ENCODE assay signal across 1 cellular context in the genomic region with DNA sequence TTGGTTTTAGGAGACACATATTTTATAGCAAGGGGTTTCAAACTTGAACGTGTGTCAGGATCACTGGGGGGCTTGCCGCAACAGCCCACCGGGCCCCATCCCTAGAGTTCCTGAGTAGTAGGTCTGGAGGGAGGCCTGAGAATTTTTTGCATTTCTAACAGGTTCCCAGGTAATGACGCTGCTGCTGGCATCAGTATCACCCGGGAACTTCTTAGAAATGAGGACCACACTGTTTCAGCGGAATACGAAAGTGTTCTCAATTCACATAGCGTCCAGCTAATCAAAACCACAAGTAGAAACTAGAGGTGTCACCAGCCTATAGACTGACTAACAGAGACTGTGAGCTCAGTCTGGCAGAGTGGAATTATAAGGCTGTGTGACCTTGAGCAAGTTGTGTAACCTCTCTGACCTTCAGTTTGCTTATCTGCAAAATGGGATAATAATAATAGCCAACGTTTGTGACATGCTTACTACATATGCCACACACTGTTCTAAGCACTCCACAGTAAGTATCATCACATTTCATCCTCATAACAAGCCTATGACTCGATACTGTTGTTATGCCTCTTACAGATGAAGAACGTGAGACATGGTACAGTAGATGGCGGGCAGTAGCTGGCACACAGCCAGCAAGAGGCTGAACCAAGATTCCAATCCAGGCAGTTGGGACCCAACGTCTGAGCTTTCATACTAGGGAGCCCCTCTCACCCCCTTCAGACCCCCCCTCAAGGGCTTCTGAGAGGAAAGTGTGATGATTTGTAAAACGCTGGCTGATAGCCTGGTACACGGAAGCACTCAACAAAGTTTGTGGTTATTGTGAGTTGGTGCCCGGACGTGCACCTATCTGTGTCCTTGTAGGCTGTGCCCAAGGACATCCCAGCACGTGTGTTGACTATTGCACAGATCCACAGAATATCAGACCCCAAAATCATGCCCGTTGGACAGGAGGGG.
A peak's percentile ranks its signal among the peaks of the same experiment; 100 is the strongest.
TF ChIP-seq lines count a peak whose summit lies in the region.

No MANE protein-coding gene starts in this region.

TF ChIP-seq in GM12878, 131 proteins besides CTCF, POLR2A, EP300 and RAD21:
- TF ChIP-seq ZNF207 (IDR thresholded peaks at IDR 0.05; ENCODE audit: borderline replicate concordance) (0 out of 2 replicates have a peak, but pooled peaks have one; percentile 8), SUZ12 (IDR thresholded peaks at IDR 0.05; ENCODE audit: unreplicated experiment) (no peak)
- TF ChIP-seq, protein P1, sequence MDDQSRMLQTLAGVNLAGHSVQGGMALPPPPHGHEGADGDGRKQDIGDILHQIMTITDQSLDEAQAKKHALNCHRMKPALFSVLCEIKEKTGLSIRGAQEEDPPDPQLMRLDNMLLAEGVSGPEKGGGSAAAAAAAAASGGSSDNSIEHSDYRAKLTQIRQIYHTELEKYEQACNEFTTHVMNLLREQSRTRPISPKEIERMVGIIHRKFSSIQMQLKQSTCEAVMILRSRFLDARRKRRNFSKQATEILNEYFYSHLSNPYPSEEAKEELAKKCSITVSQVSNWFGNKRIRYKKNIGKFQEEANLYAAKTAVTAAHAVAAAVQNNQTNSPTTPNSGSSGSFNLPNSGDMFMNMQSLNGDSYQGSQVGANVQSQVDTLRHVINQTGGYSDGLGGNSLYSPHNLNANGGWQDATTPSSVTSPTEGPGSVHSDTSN (IDR thresholded peaks at IDR 0.05; ENCODE audit: insufficient replicate concordance, low read depth, low read length): peak; percentile 14
